Comparison of ENCODE assay signal across 8 cellular contexts in the genomic region with DNA sequence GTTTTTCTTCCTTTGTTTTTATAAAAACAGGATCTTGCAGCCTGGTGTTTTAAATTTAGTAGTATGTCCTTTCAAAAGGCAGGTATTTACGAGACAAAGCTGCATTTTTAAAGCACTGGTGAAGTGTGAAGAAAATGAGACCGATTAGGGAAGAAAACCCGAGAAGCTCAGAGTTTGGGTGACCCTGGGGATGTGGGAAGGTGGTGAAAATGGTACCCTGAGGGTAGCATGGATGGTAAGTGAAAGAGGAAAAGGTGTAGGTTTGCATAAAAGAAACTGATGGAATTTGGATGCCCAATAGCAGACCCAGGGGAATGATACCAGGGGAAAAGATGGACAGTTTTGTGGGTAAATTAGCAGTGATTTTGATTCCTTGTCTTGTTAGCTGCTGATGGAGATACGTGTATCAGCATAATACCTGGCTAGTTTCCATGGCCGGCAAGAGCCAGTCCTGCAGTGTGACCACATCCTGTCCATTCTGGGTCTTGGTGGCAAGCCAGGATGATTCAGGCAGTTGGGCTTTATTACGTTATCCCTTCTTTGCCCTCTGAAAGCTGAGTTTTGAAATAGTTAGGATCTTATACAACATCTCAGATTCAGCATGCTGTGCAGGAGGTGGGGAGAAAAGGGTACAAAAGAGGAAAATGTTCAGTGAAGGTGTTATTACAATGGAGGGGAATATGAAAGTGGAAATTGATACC.
DNase-seq lines count a peak whose midpoint lies in the region; ATAC-seq lines count a peak whose summit lies in the region.

No MANE protein-coding gene starts in this region.

- no peaks in the 10 kb centered on the region for H3K27me3 Mint-ChIP-seq in effector memory CD8-positive, alpha-beta T cell

- peaks cover 3% of the 10 kb centered on the region in 2 donors for H3K4me1 Mint-ChIP-seq in effector memory CD8-positive, alpha-beta T cell (ENCODE audit: low read depth in 2 of 2)

- no peak overlapping the region for H3K4me3 Mint-ChIP-seq in effector memory CD8-positive, alpha-beta T cell

- peak overlapping the region in 1 of 2 donors; percentile 22 for H3K27ac Mint-ChIP-seq in effector memory CD8-positive, alpha-beta T cell

- no peaks in the 10 kb centered on the region for H3K9me3 Mint-ChIP-seq in effector memory CD8-positive, alpha-beta T cell

- H3K36me3 Mint-ChIP-seq in effector memory CD8-positive, alpha-beta T cell (ENCODE audit: insufficient read depth), result peaks cover 4% of the 10 kb centered on the region

- DNase-seq in GM04503 (ENCODE audit: low read depth) (peak; percentile 96), NCI-H2196 (lab: John Stamatoyannopoulos, UW; ENCODE audit: unreplicated experiment) (peak; percentile 89), cerebellar cortex (ENCODE audit: low spot score) (peak; percentile 96), medulla oblongata (ENCODE audit: extremely low spot score) (peak; percentile 67), NCI-H1105 treated with DMSO at 0.1 percent for 48 hours (lab: John Stamatoyannopoulos, UW) (no peak), CD1c-positive myeloid dendritic cell (ENCODE audit: extremely low spot score) (no peak)
- DNase-seq in effector memory CD8-positive, alpha-beta T cell, result no peak
- no peak for DNase-seq in stimulated activated CD4-positive, alpha-beta T cell treated with anti-CD3 and anti-CD28 coated beads, Interleukin-15, amount 100 ng/mL, for 24 hours

- no peak for ATAC-seq in effector memory CD8-positive, alpha-beta T cell (replicated peaks)

Comparison
In these comparisons a context has a peak if more than half of its experiments do, and no peak if none do; other contexts are left out.
1. DNase-seq: peak in GM04503 (single experiment), NCI-H2196 (single experiment), cerebellar cortex (single experiment) and medulla oblongata (single experiment); none in effector memory CD8-positive, alpha-beta T cell (0 of 3), NCI-H1105 treated with DMSO at 0.1 percent for 48 hours (single experiment), stimulated activated CD4-positive, alpha-beta T cell treated with anti-CD3 and anti-CD28 coated beads, Interleukin-15, amount 100 ng/mL, for 24 hours (single experiment) and CD1c-positive myeloid dendritic cell (single experiment).